In genomic region chr1:92538048-92538412, GRCh38 we compare ENCODE assay signal across 8 cellular contexts. TPM values are rescaled to one million over a fixed set of nuclear protein-coding genes. Genes with fewer than 3 reads are reported as not detected.
DNase-seq lines count a peak whose midpoint lies in the region; ATAC-seq and TF ChIP-seq lines count a peak whose summit lies in the region.

No MANE protein-coding gene starts in this region.

- POLR2A ChIA-PET in CD8-positive, alpha-beta T cell (lab: Charles Lee), result interaction anchor here (0.6 to 4.0 kb wide), 4 partner anchors 52 to 996 kb away, joined by 3 to 38 read pairs (median 8); partner anchors contain the start of gene GFI1
- POLR2A ChIA-PET in activated naive CD8-positive, alpha-beta T cell treated with anti-CD3 and anti-CD28 coated beads, Interleukin-2, amount 10 ng/mL, durations not matched to agents 7 days and 5 days (lab: Charles Lee), result interaction anchor here (0.5 to 5.5 kb wide), 14 partner anchors 12 to 505 kb away, joined by 3 to 209 read pairs (median 4); partner anchors contain the start of gene GFI1

- H3K27me3 Mint-ChIP-seq in CD8-positive, alpha-beta T cell (ENCODE audit: low read depth), result no peaks in the 10 kb centered on the region
- no peaks in the 10 kb centered on the region for H3K27me3 Mint-ChIP-seq in activated naive CD8-positive, alpha-beta T cell treated with anti-CD3 and anti-CD28 coated beads, Interleukin-2, amount 10 ng/mL, durations not matched to agents 7 days and 5 days

- no peaks in the 10 kb centered on the region for H3K27me3 ChIP-seq in CD8-positive, alpha-beta T cell (ENCODE audit: insufficient read depth, low read length)
- no peaks in the 10 kb centered on the region for H3K27me3 ChIP-seq in colonic mucosa

- in situ Hi-C loops in G401 (cut with HindIII; ENCODE audit: low sequenced_read_pairs), result no loop called here

- intact Hi-C loops in CD8-positive, alpha-beta T cell (cut with DNase I, micrococcal nuclease), result loop anchor here (1.0 to 5.0 kb wide), 4 partner anchors 46 to 226 kb away; partner anchors contain the start of gene GFI1 (in 1 of the 2)
- intact Hi-C loops in Right ventricle myocardium inferior (cut with DNase I), result no loop called here
- intact Hi-C loops in colonic mucosa (cut with DNase I), result no loop called here

- no peaks in the 10 kb centered on the region for H3K36me3 Mint-ChIP-seq in CD8-positive, alpha-beta T cell
- peaks cover 31% of the 10 kb centered on the region for H3K36me3 Mint-ChIP-seq in activated naive CD8-positive, alpha-beta T cell treated with anti-CD3 and anti-CD28 coated beads, Interleukin-2, amount 10 ng/mL, durations not matched to agents 7 days and 5 days

- peak overlapping the region; percentile 6 for H3K27ac ChIP-seq in CD8-positive, alpha-beta T cell (ENCODE audit: low read depth, low read length)
- no peak overlapping the region for H3K27ac ChIP-seq in colonic mucosa

- no peak overlapping the region for H3K4me3 ChIP-seq in CD8-positive, alpha-beta T cell (ENCODE audit: low read depth, low read length)
- H3K4me3 ChIP-seq in colonic mucosa, result no peak overlapping the region

- no peak overlapping the region for H3K9ac ChIP-seq in colonic mucosa (ENCODE audit: low read depth in 2 of 2, low read length in 2 of 2)

- peak; percentile 52 for ATAC-seq in CD8-positive, alpha-beta T cell
- ATAC-seq in GM19324 (IDR thresholded peaks at IDR 0.05; ENCODE audit: low FRiP score, unreplicated experiment), result peak; percentile 76
- peak; percentile 79 for ATAC-seq in HG03108 (IDR thresholded peaks at IDR 0.05; ENCODE audit: unreplicated experiment)
- ATAC-seq in activated naive CD8-positive, alpha-beta T cell treated with anti-CD3 and anti-CD28 coated beads, Interleukin-2, amount 10 ng/mL, durations not matched to agents 7 days and 5 days (ENCODE audit: low read depth), result peak; percentile 62
- no peak for ATAC-seq in Right ventricle myocardium inferior

- no peaks in the 10 kb centered on the region for H3K36me3 ChIP-seq in CD8-positive, alpha-beta T cell (ENCODE audit: insufficient read depth, low read length)
- no peaks in the 10 kb centered on the region for H3K36me3 ChIP-seq in colonic mucosa

- no peaks in the 10 kb centered on the region for H3K9me3 ChIP-seq in CD8-positive, alpha-beta T cell (ENCODE audit: low read length)
- no peaks in the 10 kb centered on the region for H3K9me3 ChIP-seq in colonic mucosa

- no peak for TF ChIP-seq CTCF in CD8-positive, alpha-beta T cell (IDR thresholded peaks at IDR 0.05)
- no peak for TF ChIP-seq CTCF in colonic mucosa (IDR thresholded peaks at IDR 0.05)

- peak overlapping the region; percentile 76 for H3K4me3 Mint-ChIP-seq in CD8-positive, alpha-beta T cell
- peak overlapping the region; percentile 62 for H3K4me3 Mint-ChIP-seq in activated naive CD8-positive, alpha-beta T cell treated with anti-CD3 and anti-CD28 coated beads, Interleukin-2, amount 10 ng/mL, durations not matched to agents 7 days and 5 days

- no peak for DNase-seq in CD8-positive, alpha-beta T cell
- DNase-seq in activated naive CD8-positive, alpha-beta T cell treated with anti-CD3 and anti-CD28 coated beads, Interleukin-2, amount 10 ng/mL, durations not matched to agents 7 days and 5 days, result no peak
- DNase-seq in Right ventricle myocardium inferior (ENCODE audit: missing footprints) (no peak), G401 (ENCODE audit: low spot score) (no peak), mucosa of gallbladder (ENCODE audit: low spot score) (no peak), colonic mucosa (no peak)

- CTCF ChIA-PET in CD8-positive, alpha-beta T cell (lab: Charles Lee), result interaction anchor here (1.2 to 3.1 kb wide), 4 partner anchors 19 to 172 kb away, joined by 3 to 19 read pairs (median 4); no protein-coding TSS in a partner anchor

- H3K9me3 Mint-ChIP-seq in CD8-positive, alpha-beta T cell, result no peaks in the 10 kb centered on the region
- H3K9me3 Mint-ChIP-seq in activated naive CD8-positive, alpha-beta T cell treated with anti-CD3 and anti-CD28 coated beads, Interleukin-2, amount 10 ng/mL, durations not matched to agents 7 days and 5 days, result peaks cover 4% of the 10 kb centered on the region

- H3K4me1 ChIP-seq in CD8-positive, alpha-beta T cell (ENCODE audit: insufficient read depth, low read length), result peaks cover 27% of the 10 kb centered on the region
- H3K4me1 ChIP-seq in colonic mucosa, result no peaks in the 10 kb centered on the region

- H3K4me1 Mint-ChIP-seq in CD8-positive, alpha-beta T cell (ENCODE audit: low read depth), result peaks cover 53% of the 10 kb centered on the region
- peaks cover 39% of the 10 kb centered on the region for H3K4me1 Mint-ChIP-seq in activated naive CD8-positive, alpha-beta T cell treated with anti-CD3 and anti-CD28 coated beads, Interleukin-2, amount 10 ng/mL, durations not matched to agents 7 days and 5 days

- peak overlapping the region; percentile 91 for H3K27ac Mint-ChIP-seq in CD8-positive, alpha-beta T cell
- H3K27ac Mint-ChIP-seq in activated naive CD8-positive, alpha-beta T cell treated with anti-CD3 and anti-CD28 coated beads, Interleukin-2, amount 10 ng/mL, durations not matched to agents 7 days and 5 days, result peak overlapping the region; percentile 96

RNA-seq across cellular contexts. Expression of gene GFI1, which starts 51.3 kb away (rescaled TPM):
- 10 to 100 TPM; 30.6 to 32.6 TPM for total RNA-seq in CD8-positive, alpha-beta T cell
- total RNA-seq in activated naive CD8-positive, alpha-beta T cell treated with anti-CD3 and anti-CD28 coated beads, Interleukin-2, amount 10 ng/mL, durations not matched to agents 7 days and 5 days, result 10 to 100 TPM; 52.2 to 56.4 TPM
- 0.08 TPM for total RNA-seq in Right ventricle myocardium inferior
- total RNA-seq in G401 (2014; rRNA removed; shearing (Covaris generic)), result 0.31 and 1.6 TPM in 2 replicates
- 3.0 TPM for total RNA-seq in mucosa of gallbladder
- total RNA-seq in colonic mucosa, result 1 to 10 TPM; 5.4 to 8.7 TPM

Comparison
In these comparisons a context has a peak if more than half of its experiments do, and no peak if none do; other contexts are left out.
1. intact Hi-C loops: an anchor here in CD8-positive, alpha-beta T cell (1.0 to 5.0 kb wide); none called in Right ventricle myocardium inferior and colonic mucosa.